10 cellular contexts compared by ENCODE assay signal in the genomic region with DNA sequence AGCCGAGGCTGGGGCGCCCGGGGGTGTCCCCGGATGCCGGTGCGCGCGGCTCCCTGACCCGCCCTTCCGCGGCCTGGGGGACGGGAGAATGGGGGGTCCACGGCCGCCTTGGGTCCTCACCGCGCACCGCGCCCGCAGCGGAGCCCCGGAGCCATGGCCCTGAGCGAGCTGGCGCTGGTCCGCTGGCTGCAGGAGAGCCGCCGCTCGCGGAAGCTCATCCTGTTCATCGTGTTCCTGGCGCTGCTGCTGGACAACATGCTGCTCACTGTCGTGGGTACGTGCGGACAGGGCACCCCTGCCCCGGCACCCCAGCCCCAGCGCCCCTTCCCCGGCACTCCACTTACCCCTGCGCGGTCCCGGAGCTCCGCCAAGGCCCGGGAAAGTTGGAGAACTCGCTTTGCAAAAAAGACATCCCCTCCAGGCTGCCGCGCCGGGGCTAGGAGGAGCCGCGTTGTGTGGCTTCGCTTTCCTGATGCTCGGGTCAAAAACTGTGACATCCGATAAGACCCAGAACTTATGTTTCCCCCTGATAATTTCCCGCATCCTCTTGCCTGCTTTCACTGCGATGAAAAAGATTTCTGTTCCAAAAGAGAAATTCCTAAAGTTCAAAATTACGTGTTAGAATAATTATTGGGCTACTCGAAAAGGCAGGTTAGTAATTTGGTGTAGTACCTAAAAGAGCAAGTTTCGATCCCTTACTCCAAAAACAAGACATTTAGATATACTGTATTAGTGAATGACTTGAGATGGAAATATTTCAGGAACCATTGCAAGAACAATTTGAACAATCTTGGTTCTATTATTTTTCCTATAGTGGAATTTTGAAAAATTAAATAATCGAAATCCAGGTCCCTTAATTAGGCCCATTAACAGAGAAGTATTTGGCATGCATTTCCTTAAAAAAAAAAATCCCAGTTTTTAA. TPM values are rescaled to one million over a fixed set of nuclear protein-coding genes. Genes with fewer than 3 reads are reported as not detected.
DNase-seq lines count a peak whose midpoint lies in the region; ATAC-seq and TF ChIP-seq lines count a peak whose summit lies in the region.
"Had no signal": no experiment of that assay in that cellular context is flagged by ENCODE, and none has a peak within 500 bp of the region (broad histone marks: within the 10 kb centered on the region; RNA-seq: fewer than 3 reads in every experiment).

No MANE protein-coding gene starts in this region.

- CTCF ChIA-PET in CD8-positive, alpha-beta memory T cell (lab: Charles Lee): no interaction called here

- no peaks in the 10 kb centered on the region for H3F3A ChIP-seq in neural cell (ENCODE audit: insufficient read depth, low read length, poor library complexity, severe bottlenecking)

- H3K9me3 ChIP-seq in CD8-positive, alpha-beta memory T cell (ENCODE audit: low read length): no peaks in the 10 kb centered on the region
- no peaks in the 10 kb centered on the region for H3K9me3 ChIP-seq in neural cell (ENCODE audit: low read length)

- H3K36me3 Mint-ChIP-seq in CD8-positive, alpha-beta memory T cell: no peaks in the 10 kb centered on the region

- no peak for DNase-seq in CD8-positive, alpha-beta memory T cell
- no peak for DNase-seq in LNCaP clone FGC (ENCODE audit: low read depth)
- no peak for DNase-seq in epithelial cell of proximal tubule (ENCODE audit: low read depth)
- no peak for DNase-seq in occipital lobe (lab: John Stamatoyannopoulos, UW)
- DNase-seq in stimulated activated CD8-positive, alpha-beta memory T cell treated with anti-CD3 and anti-CD28 coated beads, Interleukin-4, amount 100 ng/mL, for 48 hours: no peak
- DNase-seq: activated CD4-positive, alpha-beta T cell treated with anti-CD3 and anti-CD28 coated beads, Interleukin-2, amount 50 U/mL, for 4 hours; NCI-H226 had no signal

- no peaks in the 10 kb centered on the region for H3K79me2 ChIP-seq in neural cell (replicated peaks; ENCODE audit: insufficient read depth, low read length)

- TF ChIP-seq CTCF in LNCaP clone FGC (IDR thresholded peaks at IDR 0.05; ENCODE audit: control insufficient read depth, extremely low read depth, insufficient read depth) (no peak), epithelial cell of proximal tubule (conservative IDR thresholded peaks at IDR 0.05; ENCODE audit: low read depth, low read length) (no peak), neural cell (IDR thresholded peaks at IDR 0.05; ENCODE audit: poor library complexity, severe bottlenecking) (no peak)

- H3K4me3 ChIP-seq in CD8-positive, alpha-beta memory T cell (ENCODE audit: low read length): no peak overlapping the region
- H3K4me3 ChIP-seq in LNCaP clone FGC (ENCODE audit: low read depth, low read length) (peak overlapping the region; percentile 32), epithelial cell of proximal tubule (ENCODE audit: low read depth, low read length) (peak overlapping the region; percentile 33), neural cell (ENCODE audit: low read length) (peak overlapping the region; percentile 57)

- peaks cover 3 to 14% (median 6%) of the 10 kb centered on the region in 3 donors for H3K4me1 Mint-ChIP-seq in CD8-positive, alpha-beta memory T cell

- no peak overlapping the region for H3K4me2 ChIP-seq in neural cell (ENCODE audit: low read length)

- H3K36me3 ChIP-seq in CD8-positive, alpha-beta memory T cell (ENCODE audit: insufficient read depth, low read length): no peaks in the 10 kb centered on the region
- H3K36me3 ChIP-seq in neural cell (ENCODE audit: insufficient read depth, low read length): no peaks in the 10 kb centered on the region

- no peak overlapping the region for H3K9ac ChIP-seq in neural cell (ENCODE audit: low read length)

- peaks cover 3% of the 10 kb centered on the region for H3K27me3 ChIP-seq in CD8-positive, alpha-beta memory T cell (ENCODE audit: insufficient read depth, low read length, poor library complexity, severe bottlenecking)
- peaks cover 38% of the 10 kb centered on the region for H3K27me3 ChIP-seq in neural cell (ENCODE audit: insufficient read depth, low read depth, low read length)

- no peaks in the 10 kb centered on the region for H3K9me2 ChIP-seq in neural cell (ENCODE audit: insufficient read depth, low read length)

- peaks cover 15 to 55% of the 10 kb centered on the region in 2 donors for H3K27me3 Mint-ChIP-seq in CD8-positive, alpha-beta memory T cell

- no peak for TF ChIP-seq RAD21 in neural cell (conservative IDR thresholded peaks at IDR 0.05)

- no peaks in the 10 kb centered on the region for H3K9me3 Mint-ChIP-seq in CD8-positive, alpha-beta memory T cell

- no peak overlapping the region for H2AFZ ChIP-seq in neural cell (ENCODE audit: low read depth, low read length)

- no peak for TF ChIP-seq EP300 in neural cell (conservative IDR thresholded peaks at IDR 0.05; ENCODE audit: poor library complexity, severe bottlenecking)

- H3K4me3 Mint-ChIP-seq in CD8-positive, alpha-beta memory T cell: peak overlapping the region in 5 of 7 donors; percentile 33 to 84 (median 54)

- H3K4me1 ChIP-seq in CD8-positive, alpha-beta memory T cell (ENCODE audit: insufficient read depth, low read length): no peaks in the 10 kb centered on the region

- POLR2A ChIA-PET in CD8-positive, alpha-beta memory T cell (lab: Charles Lee): no interaction called here

- no peak overlapping the region for H3K27ac ChIP-seq in CD8-positive, alpha-beta memory T cell (ENCODE audit: low read depth, low read length)
- no peak overlapping the region for H3K27ac ChIP-seq in neural cell (ENCODE audit: low read length)

- no peaks in the 10 kb centered on the region for H4K20me1 ChIP-seq in neural cell (ENCODE audit: insufficient read depth)

- ATAC-seq in GM18861 (IDR thresholded peaks at IDR 0.05; ENCODE audit: unreplicated experiment): no peak
- no peak for ATAC-seq in HG02642 (IDR thresholded peaks at IDR 0.05; ENCODE audit: poor library complexity, unreplicated experiment)

- peak overlapping the region in 1 of 8 donors; percentile 57 for H3K27ac Mint-ChIP-seq in CD8-positive, alpha-beta memory T cell

TF ChIP-seq in neural cell, 6 proteins besides CTCF, POLR2A, EP300 and RAD21:
- TF ChIP-seq POLR2AphosphoS5 (IDR thresholded peaks at IDR 0.05) (no peak), MXI1 (conservative IDR thresholded peaks at IDR 0.05; ENCODE audit: poor library complexity, severe bottlenecking) (no peak), EZH2 (IDR thresholded peaks at IDR 0.05; ENCODE audit: borderline replicate concordance, insufficient read depth, low read length, poor library complexity, severe bottlenecking) (no peak), TAF1 (IDR thresholded peaks at IDR 0.05; ENCODE audit: low read depth) (no peak), SMC3 (conservative IDR thresholded peaks at IDR 0.05; ENCODE audit: poor library complexity) (no peak)
- TF ChIP-seq, protein P1, sequence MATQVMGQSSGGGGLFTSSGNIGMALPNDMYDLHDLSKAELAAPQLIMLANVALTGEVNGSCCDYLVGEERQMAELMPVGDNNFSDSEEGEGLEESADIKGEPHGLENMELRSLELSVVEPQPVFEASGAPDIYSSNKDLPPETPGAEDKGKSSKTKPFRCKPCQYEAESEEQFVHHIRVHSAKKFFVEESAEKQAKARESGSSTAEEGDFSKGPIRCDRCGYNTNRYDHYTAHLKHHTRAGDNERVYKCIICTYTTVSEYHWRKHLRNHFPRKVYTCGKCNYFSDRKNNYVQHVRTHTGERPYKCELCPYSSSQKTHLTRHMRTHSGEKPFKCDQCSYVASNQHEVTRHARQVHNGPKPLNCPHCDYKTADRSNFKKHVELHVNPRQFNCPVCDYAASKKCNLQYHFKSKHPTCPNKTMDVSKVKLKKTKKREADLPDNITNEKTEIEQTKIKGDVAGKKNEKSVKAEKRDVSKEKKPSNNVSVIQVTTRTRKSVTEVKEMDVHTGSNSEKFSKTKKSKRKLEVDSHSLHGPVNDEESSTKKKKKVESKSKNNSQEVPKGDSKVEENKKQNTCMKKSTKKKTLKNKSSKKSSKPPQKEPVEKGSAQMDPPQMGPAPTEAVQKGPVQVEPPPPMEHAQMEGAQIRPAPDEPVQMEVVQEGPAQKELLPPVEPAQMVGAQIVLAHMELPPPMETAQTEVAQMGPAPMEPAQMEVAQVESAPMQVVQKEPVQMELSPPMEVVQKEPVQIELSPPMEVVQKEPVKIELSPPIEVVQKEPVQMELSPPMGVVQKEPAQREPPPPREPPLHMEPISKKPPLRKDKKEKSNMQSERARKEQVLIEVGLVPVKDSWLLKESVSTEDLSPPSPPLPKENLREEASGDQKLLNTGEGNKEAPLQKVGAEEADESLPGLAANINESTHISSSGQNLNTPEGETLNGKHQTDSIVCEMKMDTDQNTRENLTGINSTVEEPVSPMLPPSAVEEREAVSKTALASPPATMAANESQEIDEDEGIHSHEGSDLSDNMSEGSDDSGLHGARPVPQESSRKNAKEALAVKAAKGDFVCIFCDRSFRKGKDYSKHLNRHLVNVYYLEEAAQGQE (IDR thresholded peaks at IDR 0.05; ENCODE audit: borderline replicate concordance): no peak

RNA-seq across cellular contexts. Expression of gene SLC18A2, which starts 0.9 kb away (rescaled TPM):
- total RNA-seq in CD8-positive, alpha-beta memory T cell: under 1 TPM in 1 of 2 experiments, not detected in 1; 0.07 TPM
- 0.08 TPM for polyA plus RNA-seq in CD8-positive, alpha-beta memory T cell
- total RNA-seq in epithelial cell of proximal tubule: 0.40 and 0.72 TPM in 2 replicates
- polyA plus RNA-seq in neural cell: 0.05 and 0.24 TPM in 2 replicates
- polyA minus RNA-seq in neural cell: not detected in 2 replicates
- not detected for total RNA-seq in occipital lobe

RNA-seq across cellular contexts. Expression of gene KCNK18, which starts 44.5 kb away (rescaled TPM):
- not detected for total RNA-seq in CD8-positive, alpha-beta memory T cell
- not detected for polyA plus RNA-seq in CD8-positive, alpha-beta memory T cell
- total RNA-seq in epithelial cell of proximal tubule: not detected in 2 replicates
- polyA plus RNA-seq in neural cell: not detected in 2 replicates
- not detected in 2 replicates for polyA minus RNA-seq in neural cell
- not detected for total RNA-seq in occipital lobe
